In the genomic region with DNA sequence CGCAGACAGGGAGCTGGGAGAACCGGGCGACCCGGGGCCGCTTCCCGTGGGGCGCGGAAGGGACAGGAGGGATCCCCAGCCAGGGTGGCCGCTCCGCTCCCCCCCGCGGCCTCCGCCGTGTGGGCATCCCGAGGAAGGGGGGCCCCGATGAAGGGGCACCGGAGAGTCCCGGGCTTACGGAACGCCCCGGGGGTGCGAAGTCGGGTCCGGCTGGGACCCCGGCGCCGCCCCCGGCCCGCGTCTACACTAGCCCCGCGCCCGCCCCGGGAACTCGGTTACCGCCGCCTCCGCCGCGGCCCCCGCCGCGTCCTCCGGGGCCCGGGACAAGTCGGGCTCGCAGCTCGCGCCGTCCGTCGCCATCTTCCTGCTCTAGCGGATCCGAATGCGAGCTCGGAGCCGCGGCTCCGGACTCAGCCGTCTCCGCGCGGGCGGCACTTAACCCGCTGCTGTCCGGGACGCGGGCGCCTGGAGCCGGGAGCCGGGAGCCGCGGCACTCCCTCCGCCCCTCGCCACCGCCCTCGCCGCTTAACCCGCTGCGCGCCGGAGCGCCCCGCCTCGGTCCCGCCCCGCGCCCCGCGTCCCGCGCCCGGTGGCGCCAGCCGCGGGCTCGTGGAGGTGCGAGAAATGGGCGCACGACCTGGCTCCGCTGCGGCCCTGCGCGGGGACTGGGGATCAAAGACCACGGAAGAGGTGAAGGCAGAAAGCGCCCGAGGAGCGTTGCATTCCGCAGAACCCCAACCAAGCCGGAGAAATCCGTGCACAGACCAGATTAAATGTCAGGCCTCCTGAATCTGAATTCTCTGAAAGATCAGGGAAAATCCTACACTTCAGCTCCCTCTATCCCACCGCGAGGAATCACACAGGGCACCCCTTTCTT, we compare ENCODE assay signal across 8 cellular contexts. TPM values are rescaled to one million over a fixed set of nuclear protein-coding genes. Genes with fewer than 3 reads are reported as not detected.
DNase-seq lines count a peak whose midpoint lies in the region; ATAC-seq and TF ChIP-seq lines count a peak whose summit lies in the region.

A gene with protein sequence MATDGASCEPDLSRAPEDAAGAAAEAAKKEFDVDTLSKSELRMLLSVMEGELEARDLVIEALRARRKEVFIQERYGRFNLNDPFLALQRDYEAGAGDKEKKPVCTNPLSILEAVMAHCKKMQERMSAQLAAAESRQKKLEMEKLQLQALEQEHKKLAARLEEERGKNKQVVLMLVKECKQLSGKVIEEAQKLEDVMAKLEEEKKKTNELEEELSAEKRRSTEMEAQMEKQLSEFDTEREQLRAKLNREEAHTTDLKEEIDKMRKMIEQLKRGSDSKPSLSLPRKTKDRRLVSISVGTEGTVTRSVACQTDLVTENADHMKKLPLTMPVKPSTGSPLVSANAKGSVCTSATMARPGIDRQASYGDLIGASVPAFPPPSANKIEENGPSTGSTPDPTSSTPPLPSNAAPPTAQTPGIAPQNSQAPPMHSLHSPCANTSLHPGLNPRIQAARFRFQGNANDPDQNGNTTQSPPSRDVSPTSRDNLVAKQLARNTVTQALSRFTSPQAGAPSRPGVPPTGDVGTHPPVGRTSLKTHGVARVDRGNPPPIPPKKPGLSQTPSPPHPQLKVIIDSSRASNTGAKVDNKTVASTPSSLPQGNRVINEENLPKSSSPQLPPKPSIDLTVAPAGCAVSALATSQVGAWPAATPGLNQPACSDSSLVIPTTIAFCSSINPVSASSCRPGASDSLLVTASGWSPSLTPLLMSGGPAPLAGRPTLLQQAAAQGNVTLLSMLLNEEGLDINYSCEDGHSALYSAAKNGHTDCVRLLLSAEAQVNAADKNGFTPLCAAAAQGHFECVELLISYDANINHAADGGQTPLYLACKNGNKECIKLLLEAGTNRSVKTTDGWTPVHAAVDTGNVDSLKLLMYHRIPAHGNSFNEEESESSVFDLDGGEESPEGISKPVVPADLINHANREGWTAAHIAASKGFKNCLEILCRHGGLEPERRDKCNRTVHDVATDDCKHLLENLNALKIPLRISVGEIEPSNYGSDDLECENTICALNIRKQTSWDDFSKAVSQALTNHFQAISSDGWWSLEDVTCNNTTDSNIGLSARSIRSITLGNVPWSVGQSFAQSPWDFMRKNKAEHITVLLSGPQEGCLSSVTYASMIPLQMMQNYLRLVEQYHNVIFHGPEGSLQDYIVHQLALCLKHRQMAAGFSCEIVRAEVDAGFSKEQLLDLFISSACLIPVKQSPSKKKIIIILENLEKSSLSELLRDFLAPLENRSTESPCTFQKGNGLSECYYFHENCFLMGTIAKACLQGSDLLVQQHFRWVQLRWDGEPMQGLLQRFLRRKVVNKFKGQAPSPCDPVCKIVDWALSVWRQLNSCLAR (N-terminal part only) (minus strand): TSS at position 386 of the 877 bp plus-strand sequence. CDS start 26 bp downstream, at position 360.

- 1 to 3% methylated on average over 28 to 31 of the region's 113 CpGs for WGBS in lower leg skin, 2 donors

- DNase-seq in C1 segment of cervical spinal cord (lab: John Stamatoyannopoulos, UW) (peak in 13 of 14 donors; percentile 43 to 85 (median 70)), RWPE2 (ENCODE audit: low spot score) (peak; percentile 69), ecto neural progenitor cell (ENCODE audit: low spot score) (peak; percentile 83), lower leg skin (ENCODE audit: low spot score in 2 of 2) (peak; percentile 20 to 88), stromal cell of bone marrow (ENCODE audit: low read depth) (peak; percentile 20), inferior parietal cortex (ENCODE audit: extremely low spot score) (no peak)

- H3K27ac ChIP-seq in RWPE2 (ENCODE audit: poor library complexity, severe bottlenecking) = no peak within 1 kb of the TSS

- intact Hi-C loops in lower leg skin (cut with DNase I; ENCODE audit: low total_unique reads) = no loop called here

- peak; percentile 63 for ATAC-seq in GM19438 (IDR thresholded peaks at IDR 0.05; ENCODE audit: low read depth, unreplicated experiment)
- peak; percentile 73 for ATAC-seq in RWPE2 (ENCODE audit: low read depth)
- ATAC-seq in GM21447 (IDR thresholded peaks at IDR 0.05; ENCODE audit: unreplicated experiment) = no peak

- TF ChIP-seq POLR2A in lower leg skin (IDR thresholded peaks at IDR 0.05) = no peak

- no peaks in the 10 kb centered on the region for H3K9me3 ChIP-seq in RWPE2 (ENCODE audit: severe bottlenecking)

- peaks cover 25% of the 10 kb centered on the region for H3K27me3 ChIP-seq in RWPE2 (ENCODE audit: insufficient read depth, poor library complexity, severe bottlenecking)

- peaks cover 4% of the 10 kb centered on the region for H3K4me1 ChIP-seq in RWPE2 (ENCODE audit: insufficient read depth, poor library complexity, severe bottlenecking)

- no peaks in the 10 kb centered on the region for H3K36me3 ChIP-seq in RWPE2 (ENCODE audit: low read depth)

- H3K4me3 ChIP-seq in RWPE2 (ENCODE audit: severe bottlenecking) (peak within 1 kb of the TSS; percentile 53), lower leg skin (ENCODE audit: low read depth, poor library complexity, severe bottlenecking) (peak within 1 kb of the TSS; percentile 54)

- TF ChIP-seq CTCF in RWPE2 (IDR thresholded peaks at IDR 0.05; ENCODE audit: poor library complexity, severe bottlenecking) = no peak
- no peak for TF ChIP-seq CTCF in lower leg skin (IDR thresholded peaks at IDR 0.05)

RNA-seq across cellular contexts. Expression of the gene that starts here (rescaled TPM):
- 1 to 10 TPM; 1.2 to 7.6 (median 5.8) TPM for total RNA-seq in lower leg skin
